Comparison of ENCODE assay signal across 17 cellular contexts in genomic region chr3:14246414-14246813, GRCh38.
DNase-seq lines count a peak whose midpoint lies in the region; ATAC-seq, FAIRE-seq and TF ChIP-seq lines count a peak whose summit lies in the region.
"Had no signal": no experiment of that assay in that cellular context is flagged by ENCODE, and none has a peak within 500 bp of the region (broad histone marks: within the 10 kb centered on the region; RNA-seq: fewer than 3 reads in every experiment).

No MANE protein-coding gene starts in this region.

- H3K36me3 Mint-ChIP-seq in endodermal cell (ENCODE audit: low read depth) = no peaks in the 10 kb centered on the region
- H3K36me3 Mint-ChIP-seq: CD4-positive, alpha-beta memory T cell had no signal

- 92 to 95% methylated on average over 5 of the region's 5 CpGs for WGBS in endodermal cell (ENCODE audit: insufficient coverage in 1 of 2, insufficient read length in 1 of 2), 2 experiments
- 6% methylated on average over 5 of the region's 5 CpGs for WGBS in HepG2 (ENCODE audit: low lambda C conversion rate)
- WGBS in mesendoderm (ENCODE audit: extremely low coverage, insufficient coverage, low lambda C conversion rate) = no CpG with 5 or more reads among the region's 5 CpGs
- WGBS in spleen, 5 donors = 81 to 93% (median 90%) methylated on average over 5 of the region's 5 CpGs

- ATAC-seq in HepG2 = peak; percentile 35; the same call in 1 of the 3 replicates
- ATAC-seq: HCT116 had no signal

- H3K4me1 ChIP-seq in endodermal cell (ENCODE audit: control insufficient read depth, insufficient read depth, low read length) (no peaks in the 10 kb centered on the region), HepG2 (ENCODE audit: insufficient read depth, low read length) (peaks cover 41% of the 10 kb centered on the region), BE2C (no peaks in the 10 kb centered on the region), mesendoderm (ENCODE audit: control insufficient read depth, low read depth, low read length) (no peaks in the 10 kb centered on the region), spleen (no peaks in the 10 kb centered on the region)

- no peak overlapping the region for H3K4me3 Mint-ChIP-seq in endodermal cell
- H3K4me3 Mint-ChIP-seq: B cell; CD4-positive, alpha-beta memory T cell had no signal

- intact Hi-C loops in HepG2 (cut with micrococcal nuclease; ENCODE audit: unreplicated experiment) (no loop called here), spleen (cut with DNase I; ENCODE audit: low total_unique reads) (no loop called here)

- peaks cover 9% of the 10 kb centered on the region for H3K4me1 Mint-ChIP-seq in endodermal cell
- H3K4me1 Mint-ChIP-seq: B cell; CD4-positive, alpha-beta memory T cell had no signal

- no peak overlapping the region for H2BK120ac ChIP-seq in mesendoderm (ENCODE audit: low read depth, low read length)

- TF ChIP-seq CTCF in endodermal cell (conservative IDR thresholded peaks at IDR 0.05) (no peak), HepG2 (CRISPR knock-in tag; IDR thresholded peaks at IDR 0.05) (no peak), BE2C (IDR thresholded peaks at IDR 0.05; ENCODE audit: low read depth, low read length) (no peak), spleen (IDR thresholded peaks at IDR 0.05 in 8 of 11, conservative IDR thresholded peaks at IDR 0.05 in 3 of 11) (no peak)

- peaks cover 3% of the 10 kb centered on the region for H3K9me3 Mint-ChIP-seq in endodermal cell
- H3K9me3 Mint-ChIP-seq: CD4-positive, alpha-beta memory T cell had no signal

- BruUV-seq in HepG2 (replicated peaks; lab: Mats Ljungman, UMichigan) = no TSS peak

- no peak overlapping the region for H3K18ac ChIP-seq in mesendoderm (ENCODE audit: low read length)

- no peak for FAIRE-seq in HepG2 (lab: Jason Lieb, UNC)
- FAIRE-seq: A204.1, H54 had no signal

- peak overlapping the region; percentile 19; the same call in 1 of the 2 replicates for H3K4me2 ChIP-seq in HepG2 (ENCODE audit: low read depth, low read length)
- no peak overlapping the region for H3K4me2 ChIP-seq in mesendoderm (ENCODE audit: low read length)

- H3K23ac ChIP-seq in mesendoderm (ENCODE audit: low read length) = no peak overlapping the region

- POLR2A ChIA-PET in HepG2 (lab: Yijun Ruan, JAX) = no interaction called here

- CTCF ChIA-PET in HepG2 (lab: Yijun Ruan, JAX; ENCODE audit: low intra/inter-chr PET ratio, low total read pairs) = no interaction called here

- H3K56ac ChIP-seq in mesendoderm (ENCODE audit: low read length) = no peak overlapping the region

- no peak for TF ChIP-seq RAD21 in HepG2 (CRISPR knock-in tag; IDR thresholded peaks at IDR 0.05)

- H3K27ac Mint-ChIP-seq in endodermal cell = no peak overlapping the region
- H3K27ac Mint-ChIP-seq: B cell; CD4-positive, alpha-beta memory T cell had no signal

- H4K5ac ChIP-seq in mesendoderm (ENCODE audit: low read length) = no peak overlapping the region

- H2AFZ ChIP-seq in HepG2 (ENCODE audit: low read length) = no peak overlapping the region
- H2AFZ ChIP-seq: GM23248 had no signal

- no peak overlapping the region for H4K8ac ChIP-seq in mesendoderm (ENCODE audit: low read depth, low read length)

- no peak overlapping the region for H2BK5ac ChIP-seq in mesendoderm (ENCODE audit: low read length)

- H3K4me3 ChIP-seq in endodermal cell (ENCODE audit: low read length) = no peak overlapping the region
- H3K4me3 ChIP-seq in HepG2 (replicated peaks in 1 of 3; ENCODE audit: insufficient read depth in 1 of 3, low read depth in 2 of 3, low read length in 3 of 3) = no peak overlapping the region
- H3K4me3 ChIP-seq in BE2C (ENCODE audit: low read depth, low read length) = no peak overlapping the region
- H3K4me3 ChIP-seq in mesendoderm (ENCODE audit: low read length) = no peak overlapping the region
- H3K4me3 ChIP-seq in spleen = no peak overlapping the region
- H3K4me3 ChIP-seq: GM23248 had no signal

- H3K27ac ChIP-seq in endodermal cell (ENCODE audit: low read depth, low read length) = no peak overlapping the region
- no peak overlapping the region for H3K27ac ChIP-seq in HepG2 (ENCODE audit: extremely low read length, insufficient read depth, low read length)
- H3K27ac ChIP-seq in mesendoderm (ENCODE audit: low read depth, low read length) = no peak overlapping the region
- no peak overlapping the region for H3K27ac ChIP-seq in spleen
- H3K27ac ChIP-seq: C4-2B, GM23248, HL-60 had no signal

- TF ChIP-seq POLR2A in HepG2 (IDR thresholded peaks at IDR 0.05; ENCODE audit: insufficient read depth in 1 of 2, low read depth in 2 of 2, low read length in 2 of 2) (no peak), spleen (IDR thresholded peaks at IDR 0.05) (no peak)

- H3K4ac ChIP-seq in mesendoderm (ENCODE audit: low read depth, low read length) = no peak overlapping the region

- H3K79me1 ChIP-seq in mesendoderm (ENCODE audit: low read length) = no peaks in the 10 kb centered on the region

- no peak overlapping the region for H2BK15ac ChIP-seq in mesendoderm (replicated peaks; ENCODE audit: low read depth)

- H3K79me2 ChIP-seq in HepG2 (ENCODE audit: insufficient read depth, low read length) = no peaks in the 10 kb centered on the region
- H3K79me2 ChIP-seq in mesendoderm (ENCODE audit: control insufficient read depth, insufficient read depth, low read length) = no peaks in the 10 kb centered on the region

- no peaks in the 10 kb centered on the region for H3K9me3 ChIP-seq in endodermal cell (ENCODE audit: control insufficient read depth, low read length)
- no peaks in the 10 kb centered on the region for H3K9me3 ChIP-seq in HepG2 (ENCODE audit: low read length)
- H3K9me3 ChIP-seq in BE2C = no peaks in the 10 kb centered on the region
- H3K9me3 ChIP-seq in spleen = no peaks in the 10 kb centered on the region

- H3K36me3 ChIP-seq in endodermal cell (ENCODE audit: control insufficient read depth, insufficient read depth, low read length) = no peaks in the 10 kb centered on the region
- no peaks in the 10 kb centered on the region for H3K36me3 ChIP-seq in HepG2 (replicated peaks in 1 of 2; ENCODE audit: control insufficient read depth in 1 of 2, insufficient read depth in 2 of 2, low read length in 2 of 2)
- no peaks in the 10 kb centered on the region for H3K36me3 ChIP-seq in BE2C
- no peaks in the 10 kb centered on the region for H3K36me3 ChIP-seq in mesendoderm (ENCODE audit: control insufficient read depth, insufficient read depth, low read length)
- no peaks in the 10 kb centered on the region for H3K36me3 ChIP-seq in spleen

- H3K27me3 ChIP-seq in endodermal cell (ENCODE audit: control insufficient read depth, insufficient read depth, low read length, poor library complexity, severe bottlenecking) (peaks cover 63% of the 10 kb centered on the region), HepG2 (ENCODE audit: control insufficient read depth in 1 of 2, insufficient read depth in 2 of 2, low read length in 2 of 2) (peaks cover 0 to 3% of the 10 kb centered on the region in 2 experiments; a peak in 3 of 5 replicates), BE2C (no peaks in the 10 kb centered on the region), mesendoderm (ENCODE audit: insufficient read depth, low read length, poor library complexity) (no peaks in the 10 kb centered on the region), spleen (replicated peaks in 1 of 7) (no peaks in the 10 kb centered on the region)

- TF ChIP-seq EP300 in HepG2 (IDR thresholded peaks at IDR 0.05; ENCODE audit: low read depth in 2 of 2, low read length in 2 of 2) = no peak
- no peak for TF ChIP-seq EP300 in HepG2 (CRISPR knock-in tag; IDR thresholded peaks at IDR 0.05; ENCODE audit: borderline replicate concordance)

- in situ Hi-C loops in HepG2 (cut with HindIII; ENCODE audit: extremely low pct_ligation_motif_present, low pct_unique_long_range_greater_than_20kb) = no loop called here

- H3K9ac ChIP-seq in endodermal cell (ENCODE audit: extremely low read depth, low read length, poor library complexity, severe bottlenecking) (no peak overlapping the region), HepG2 (ENCODE audit: insufficient read depth, low read depth, low read length) (no peak overlapping the region), mesendoderm (ENCODE audit: low read length) (no peak overlapping the region)
- H3K9ac ChIP-seq: GM23248 had no signal

- no peak overlapping the region for H2AK5ac ChIP-seq in mesendoderm (ENCODE audit: low read length)

- H4K20me1 ChIP-seq in HepG2 (ENCODE audit: insufficient read depth, low read length) = no peaks in the 10 kb centered on the region

- H3K27me3 Mint-ChIP-seq in endodermal cell (ENCODE audit: insufficient read depth) = peaks cover 80% of the 10 kb centered on the region

- DNase-seq in NCI-H226 (peak; percentile 26), endodermal cell (peak; percentile 27), HepG2 (ENCODE audit: low spot score) (peak; percentile 17), BE2C (no peak), mesendoderm (no peak), DMS114 treated with DMSO at 0.1 percent for 48 hours (lab: John Stamatoyannopoulos, UW; ENCODE audit: unreplicated experiment) (no peak), spleen (no peak)
- DNase-seq: CD4-positive, alpha-beta memory T cell; DMS153; DMS79 treated with DMSO at 0.1 percent for 48 hours; GM23248 had no signal

TF ChIP-seq in HepG2, 621 proteins besides CTCF, POLR2A, EP300 and RAD21 (continues in another document):
- no peak for TF ChIP-seq SNAI1 (CRISPR knock-in tag; IDR thresholded peaks at IDR 0.05; ENCODE audit: borderline replicate concordance)
- no peak for TF ChIP-seq NR2C2 (CRISPR knock-in tag; IDR thresholded peaks at IDR 0.05; ENCODE audit: borderline replicate concordance)
- no peak for TF ChIP-seq SSRP1 (CRISPR knock-in tag; IDR thresholded peaks at IDR 0.05)
- TF ChIP-seq HMG20B (CRISPR knock-in tag; conservative IDR thresholded peaks at IDR 0.05) = no peak
- no peak for TF ChIP-seq ZNF501 (CRISPR knock-in tag; IDR thresholded peaks at IDR 0.05)
- no peak for TF ChIP-seq ZBTB38 (CRISPR knock-in tag; IDR thresholded peaks at IDR 0.05)
- TF ChIP-seq ZNF674 (CRISPR knock-in tag; IDR thresholded peaks at IDR 0.05; ENCODE audit: low read depth) = no peak
- TF ChIP-seq RBAK (CRISPR knock-in tag; IDR thresholded peaks at IDR 0.05) = no peak
- TF ChIP-seq ETV5 (CRISPR knock-in tag; IDR thresholded peaks at IDR 0.05; ENCODE audit: borderline replicate concordance) = peak; percentile 52; the same call in 1 of the 2 replicates
- no peak for TF ChIP-seq TBX2 (CRISPR knock-in tag; IDR thresholded peaks at IDR 0.05; ENCODE audit: borderline replicate concordance)
- no peak for TF ChIP-seq SP4 (CRISPR knock-in tag; IDR thresholded peaks at IDR 0.05)
- TF ChIP-seq RFX3 (CRISPR knock-in tag; IDR thresholded peaks at IDR 0.05) = no peak
- no peak for TF ChIP-seq POLR2AphosphoS5 (IDR thresholded peaks at IDR 0.05; ENCODE audit: low read depth, low read length)
- TF ChIP-seq PRMT3 (CRISPR knock-in tag; IDR thresholded peaks at IDR 0.05; ENCODE audit: borderline replicate concordance, low read depth) = no peak
- no peak for TF ChIP-seq FIP1L1 (IDR thresholded peaks at IDR 0.05; ENCODE audit: borderline replicate concordance, insufficient read depth, low read depth, low read length)
- peak; percentile 58 for TF ChIP-seq FOXA3 (CRISPR knock-in tag; IDR thresholded peaks at IDR 0.05)
- TF ChIP-seq ZNF138 (CRISPR knock-in tag; IDR thresholded peaks at IDR 0.05; ENCODE audit: low read depth) = no peak

Comparison
In these comparisons a context has a peak if more than half of its experiments do, and no peak if none do; other contexts are left out.
1. DNase-seq: peak in NCI-H226 (single experiment), endodermal cell (single experiment) and HepG2 (single experiment); none in BE2C (single experiment), mesendoderm (single experiment), DMS114 treated with DMSO at 0.1 percent for 48 hours (single experiment) and spleen (single experiment).